1 cellular context compared by ENCODE assay signal in genomic region chr15:93049914-93050534, GRCh38.
TF ChIP-seq lines count a peak whose summit lies in the region.

No MANE protein-coding gene starts in this region.

TF ChIP-seq in H1, 55 proteins besides CTCF, POLR2A, EP300 and RAD21:
- no peak for TF ChIP-seq POLR2AphosphoS5 (IDR thresholded peaks at IDR 0.05; ENCODE audit: low read depth, low read length)
- TF ChIP-seq EGR1 (IDR thresholded peaks at IDR 0.05; ENCODE audit: borderline replicate concordance, low read depth, low read length) = no peak
- no peak for TF ChIP-seq CBX8 (IDR thresholded peaks at IDR 0.05; ENCODE audit: borderline replicate concordance, low read depth, low read length)
- no peak for TF ChIP-seq MAX (IDR thresholded peaks at IDR 0.05)
- no peak for TF ChIP-seq SP2 (IDR thresholded peaks at IDR 0.05; ENCODE audit: low read length)
- no peak for TF ChIP-seq CHD1 (IDR thresholded peaks at IDR 0.05; ENCODE audit: low read depth, low read length)
- no peak for TF ChIP-seq BCL11A (IDR thresholded peaks at IDR 0.05; ENCODE audit: low read depth in 2 of 2, low read length in 2 of 2)
- no peak for TF ChIP-seq TCF12 (IDR thresholded peaks at IDR 0.05; ENCODE audit: low read depth, low read length)
- no peak for TF ChIP-seq CREB1 (IDR thresholded peaks at IDR 0.05)
- TF ChIP-seq ZNF274 (IDR thresholded peaks at IDR 0.05; ENCODE audit: borderline replicate concordance, extremely low read depth, low read length) = no peak
- TF ChIP-seq GABPA (IDR thresholded peaks at IDR 0.05; ENCODE audit: borderline replicate concordance, insufficient read depth, low read length) = no peak
- TF ChIP-seq SIN3A (conservative IDR thresholded peaks at IDR 0.05 in 1 of 2, IDR thresholded peaks at IDR 0.05 in 1 of 2; ENCODE audit: low read depth in 1 of 2, low read length in 2 of 2) = no peak
- no peak for TF ChIP-seq ATF3 (IDR thresholded peaks at IDR 0.05; ENCODE audit: insufficient read depth, low read depth, low read length)
- TF ChIP-seq KDM5A (IDR thresholded peaks at IDR 0.05; ENCODE audit: low read length) = no peak
- TF ChIP-seq SIRT6 (IDR thresholded peaks at IDR 0.05; ENCODE audit: low read length) = no peak
- no peak for TF ChIP-seq SP4 (IDR thresholded peaks at IDR 0.05; ENCODE audit: low read length)
- TF ChIP-seq TBP (IDR thresholded peaks at IDR 0.05; ENCODE audit: low read depth, low read length) = no peak
